ENCODE assay signal across 1 cellular context in the genomic region with DNA sequence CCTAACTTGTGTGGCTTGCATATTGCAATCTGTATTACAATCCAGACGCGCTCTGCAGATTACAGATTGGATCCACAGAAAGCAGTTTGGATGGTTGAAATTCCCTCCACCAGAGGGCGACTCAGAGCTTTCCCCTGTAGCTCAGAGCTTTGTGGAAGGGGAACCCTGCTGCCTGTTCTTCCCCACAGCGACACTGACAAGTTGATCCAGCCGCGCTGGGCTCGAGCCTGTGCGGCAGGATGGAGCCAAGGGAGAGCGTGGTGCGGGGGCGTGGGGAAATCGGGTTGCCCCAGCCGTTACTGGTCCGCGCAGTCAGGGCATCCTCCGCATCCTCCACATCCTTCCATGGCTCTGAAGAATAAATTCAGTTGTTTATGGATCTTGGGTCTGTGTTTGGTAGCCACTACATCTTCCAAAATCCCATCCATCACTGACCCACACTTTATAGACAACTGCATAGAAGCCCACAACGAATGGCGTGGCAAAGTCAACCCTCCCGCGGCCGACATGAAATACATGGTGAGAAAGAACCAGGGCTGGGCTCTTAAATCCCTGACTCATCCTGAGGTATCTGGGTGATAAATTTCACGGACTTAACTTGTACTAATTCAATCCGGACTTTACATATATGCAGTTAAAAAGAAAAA.
TF ChIP-seq lines count a peak whose summit lies in the region.

A gene with protein sequence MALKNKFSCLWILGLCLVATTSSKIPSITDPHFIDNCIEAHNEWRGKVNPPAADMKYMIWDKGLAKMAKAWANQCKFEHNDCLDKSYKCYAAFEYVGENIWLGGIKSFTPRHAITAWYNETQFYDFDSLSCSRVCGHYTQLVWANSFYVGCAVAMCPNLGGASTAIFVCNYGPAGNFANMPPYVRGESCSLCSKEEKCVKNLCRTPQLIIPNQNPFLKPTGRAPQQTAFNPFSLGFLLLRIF (plus strand): TSS at position 287 of the 647 bp plus-strand sequence. CDS start 59 bp downstream, at position 346.

TF ChIP-seq in GM12878, 131 proteins besides CTCF, POLR2A, EP300 and RAD21 (continued from another document):
- TF ChIP-seq, protein P1, sequence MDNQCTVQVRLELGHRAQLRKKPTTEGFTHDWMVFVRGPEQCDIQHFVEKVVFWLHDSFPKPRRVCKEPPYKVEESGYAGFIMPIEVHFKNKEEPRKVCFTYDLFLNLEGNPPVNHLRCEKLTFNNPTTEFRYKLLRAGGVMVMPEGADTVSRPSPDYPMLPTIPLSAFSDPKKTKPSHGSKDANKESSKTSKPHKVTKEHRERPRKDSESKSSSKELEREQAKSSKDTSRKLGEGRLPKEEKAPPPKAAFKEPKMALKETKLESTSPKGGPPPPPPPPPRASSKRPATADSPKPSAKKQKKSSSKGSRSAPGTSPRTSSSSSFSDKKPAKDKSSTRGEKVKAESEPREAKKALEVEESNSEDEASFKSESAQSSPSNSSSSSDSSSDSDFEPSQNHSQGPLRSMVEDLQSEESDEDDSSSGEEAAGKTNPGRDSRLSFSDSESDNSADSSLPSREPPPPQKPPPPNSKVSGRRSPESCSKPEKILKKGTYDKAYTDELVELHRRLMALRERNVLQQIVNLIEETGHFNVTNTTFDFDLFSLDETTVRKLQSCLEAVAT (IDR thresholded peaks at IDR 0.05), result peak; percentile 86
- no peak for TF ChIP-seq TBL1XR1 (IDR thresholded peaks at IDR 0.05; ENCODE audit: low read depth, low read length)
- TF ChIP-seq SRF (IDR thresholded peaks at IDR 0.05; ENCODE audit: low read depth in 2 of 2, low read length in 2 of 2), result peak in 1 of 2 experiments; percentile 58; a peak in 1 of 4 replicates
- peak; percentile 63 for TF ChIP-seq IRF4 (IDR thresholded peaks at IDR 0.05; ENCODE audit: low read depth, low read length)
- 0 out of 2 replicates have a peak, but pooled peaks have one; percentile 51 for TF ChIP-seq IKZF1 (conservative IDR thresholded peaks at IDR 0.05)
- TF ChIP-seq, protein P2, sequence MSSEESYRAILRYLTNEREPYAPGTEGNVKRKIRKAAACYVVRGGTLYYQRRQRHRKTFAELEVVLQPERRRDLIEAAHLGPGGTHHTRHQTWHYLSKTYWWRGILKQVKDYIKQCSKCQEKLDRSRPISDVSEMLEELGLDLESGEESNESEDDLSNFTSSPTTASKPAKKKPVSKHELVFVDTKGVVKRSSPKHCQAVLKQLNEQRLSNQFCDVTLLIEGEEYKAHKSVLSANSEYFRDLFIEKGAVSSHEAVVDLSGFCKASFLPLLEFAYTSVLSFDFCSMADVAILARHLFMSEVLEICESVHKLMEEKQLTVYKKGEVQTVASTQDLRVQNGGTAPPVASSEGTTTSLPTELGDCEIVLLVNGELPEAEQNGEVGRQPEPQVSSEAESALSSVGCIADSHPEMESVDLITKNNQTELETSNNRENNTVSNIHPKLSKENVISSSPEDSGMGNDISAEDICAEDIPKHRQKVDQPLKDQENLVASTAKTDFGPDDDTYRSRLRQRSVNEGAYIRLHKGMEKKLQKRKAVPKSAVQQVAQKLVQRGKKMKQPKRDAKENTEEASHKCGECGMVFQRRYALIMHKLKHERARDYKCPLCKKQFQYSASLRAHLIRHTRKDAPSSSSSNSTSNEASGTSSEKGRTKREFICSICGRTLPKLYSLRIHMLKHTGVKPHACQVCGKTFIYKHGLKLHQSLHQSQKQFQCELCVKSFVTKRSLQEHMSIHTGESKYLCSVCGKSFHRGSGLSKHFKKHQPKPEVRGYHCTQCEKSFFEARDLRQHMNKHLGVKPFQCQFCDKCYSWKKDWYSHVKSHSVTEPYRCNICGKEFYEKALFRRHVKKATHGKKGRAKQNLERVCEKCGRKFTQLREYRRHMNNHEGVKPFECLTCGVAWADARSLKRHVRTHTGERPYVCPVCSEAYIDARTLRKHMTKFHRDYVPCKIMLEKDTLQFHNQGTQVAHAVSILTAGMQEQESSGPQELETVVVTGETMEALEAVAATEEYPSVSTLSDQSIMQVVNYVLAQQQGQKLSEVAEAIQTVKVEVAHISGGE (CRISPR knock-in tag; IDR thresholded peaks at IDR 0.05), result no peak
- TF ChIP-seq SMC3 (IDR thresholded peaks at IDR 0.05; ENCODE audit: borderline replicate concordance, low read length), result peak; percentile 84; the same call in 1 of the 2 replicates
- TF ChIP-seq CREM (IDR thresholded peaks at IDR 0.05; ENCODE audit: low read depth), result 0 out of 2 replicates have a peak, but pooled peaks have one; percentile 33
- no peak for TF ChIP-seq PAX8 (IDR thresholded peaks at IDR 0.05)
- TF ChIP-seq EGR1 (IDR thresholded peaks at IDR 0.05; ENCODE audit: borderline replicate concordance in 1 of 2, low read depth in 2 of 2, low read length in 2 of 2), result peak in 1 of 2 experiments; percentile 89; a peak in 2 of 3 replicates
- no peak for TF ChIP-seq TCF7 (IDR thresholded peaks at IDR 0.05; ENCODE audit: borderline replicate concordance)
